22 cellular contexts compared by ENCODE assay signal in genomic region chr12:101229841-101230241, GRCh38. TPM values are rescaled to one million over a fixed set of nuclear protein-coding genes. Genes with fewer than 3 reads are reported as not detected.
"Had no signal": no experiment of that assay in that cellular context is flagged by ENCODE, and none has a peak within 500 bp of the region (broad histone marks: within the 10 kb centered on the region; RNA-seq: fewer than 3 reads in every experiment).

No MANE protein-coding gene starts in this region.

- DNase-seq: activated CD4-positive, alpha-beta T cell treated with anti-CD3 and anti-CD28 coated beads, Interleukin-2, amount 50 U/mL, for 1 hour; activated CD4-positive, CD25-positive, alpha-beta regulatory T cell; activated CD8-positive, alpha-beta memory T cell treated with anti-CD3 and anti-CD28 coated beads for 24 hours; activated naive CD4-positive, alpha-beta T cell treated with Interleukin-2 at 50 U/mL for 16 hours; activated naive CD8-positive, alpha-beta T cell treated with anti-CD3 and anti-CD28 coated beads, Interleukin-2, amount 50 U/mL, for 24 hours; dermis blood vessel endothelial cell; erythroblast; islet precursor cell; left ventricle myocardium inferior; sigmoid colon; SW 1271; uterus had no signal

- H3K27me3 ChIP-seq: ascending aorta, hepatocyte, sigmoid colon, uterus had no signal

- ATAC-seq: activated naive CD8-positive, alpha-beta T cell treated with anti-CD3 and anti-CD28 coated beads, Interleukin-2, amount 50 U/mL, for 24 hours; stimulated activated memory B cell treated with anti-CD40 and anti-IgM and Interleukin-4, amounts not matched to agents 10 μg/mL and 1 μg/mL and 100 μg/mL, for 72 hours had no signal

- H3K4me3 ChIP-seq: ascending aorta, hepatocyte, left ventricle myocardium inferior, sigmoid colon, uterus had no signal

- H3K4me1 ChIP-seq: ascending aorta, left ventricle myocardium inferior, sigmoid colon, uterus had no signal

- H3K27ac ChIP-seq: ascending aorta, hepatocyte, left ventricle myocardium inferior, sigmoid colon, uterus had no signal

- H3K4me2 ChIP-seq: hepatocyte had no signal

- H3K36me3 ChIP-seq: ascending aorta, left ventricle myocardium inferior, sigmoid colon, uterus had no signal

- FAIRE-seq: bronchial epithelial cell had no signal

- H2AFZ ChIP-seq: hepatocyte had no signal

- H3K9me3 ChIP-seq: ascending aorta, left ventricle myocardium inferior, sigmoid colon, uterus had no signal

- H3K79me2 ChIP-seq: hepatocyte had no signal

RNA-seq across cellular contexts. Expression of gene SLC5A8, which starts 19.8 kb away (rescaled TPM):
- total RNA-seq: dermis blood vessel endothelial cell, glomerular endothelial cell, hepatocyte, left ventricle myocardium inferior, mesothelial cell of epicardium, myocyte, neural crest cell, osteocyte, pulmonary artery endothelial cell, sigmoid colon had no signal
- polyA plus RNA-seq: hepatocyte had no signal
